In genomic region chr11:35243774-35244173, GRCh38 we compare ENCODE assay signal across 26 cellular contexts.
"Had no signal": no experiment of that assay in that cellular context is flagged by ENCODE, and none has a peak within 500 bp of the region (broad histone marks: within the 10 kb centered on the region; RNA-seq: fewer than 3 reads in every experiment).

No MANE protein-coding gene starts in this region.

- ATAC-seq: left cardiac atrium; left lobe of liver; lower lobe of right lung; natural killer cell treated with Interleukin-12 subunit alpha and Interleukin-12 subunit beta and Interleukin-15 and Interleukin-18, amount 100 ng/mL, for 72 hours; right cardiac atrium; sciatic nerve; stimulated activated effector memory CD8-positive, alpha-beta T cell treated with anti-CD3 and anti-CD28 coated beads, Interleukin-12 subunit alpha, Interleukin-12 subunit beta, amount 100 ng/mL, for 72 hours; upper lobe of right lung had no signal

- H3K27me3 Mint-ChIP-seq: stimulated activated naive CD8-positive, alpha-beta T cell treated with anti-CD3 and anti-CD28 coated beads, Interleukin-15, Interleukin-2, amounts not matched to agents 100 ng/mL and 50 ng/mL, for 24 hours had no signal

- H3K9me3 Mint-ChIP-seq: natural killer cell treated with Interleukin-12 subunit alpha and Interleukin-12 subunit beta and Interleukin-15 and Interleukin-18, amount 100 ng/mL, for 72 hours; stimulated activated effector memory CD8-positive, alpha-beta T cell treated with anti-CD3 and anti-CD28 coated beads, Interleukin-12 subunit alpha, Interleukin-12 subunit beta, amount 100 ng/mL, for 72 hours; stimulated activated naive CD8-positive, alpha-beta T cell treated with anti-CD3 and anti-CD28 coated beads, Interleukin-15, Interleukin-2, amounts not matched to agents 100 ng/mL and 50 ng/mL, for 24 hours had no signal

- FAIRE-seq: keratinocyte, urothelium cell line had no signal

- H3K4me1 ChIP-seq: prostate gland had no signal

- H3K4me3 ChIP-seq: hepatocyte, lower lobe of right lung, ovary, prostate gland, skin epidermis, spleen, suprapubic skin, thoracic aorta, tibial artery, upper lobe of right lung had no signal

- H3K27ac ChIP-seq: hepatocyte, lower lobe of right lung, ovary, prostate gland, suprapubic skin, thoracic aorta, tibial artery, upper lobe of right lung had no signal

- H3K27me3 ChIP-seq: hepatocyte, ovary, spleen, suprapubic skin, tibial artery, upper lobe of right lung had no signal

- DNase-seq: kidney glomerular epithelial cell; left cardiac atrium; lower lobe of right lung; mammary epithelial cell; mesenchymal stem cell; ovary; posterior cingulate gyrus; retina; right cardiac atrium; spleen; stimulated activated CD4-positive, alpha-beta T cell treated with anti-CD3 and anti-CD28 coated beads, Interleukin-4, amount 100 ng/mL, for 24 hours; tibial artery; trophoblast cell; upper lobe of right lung had no signal

- H3K4me3 Mint-ChIP-seq: natural killer cell treated with Interleukin-12 subunit alpha and Interleukin-12 subunit beta and Interleukin-15 and Interleukin-18, amount 100 ng/mL, for 72 hours; stimulated activated effector memory CD8-positive, alpha-beta T cell treated with anti-CD3 and anti-CD28 coated beads, Interleukin-12 subunit alpha, Interleukin-12 subunit beta, amount 100 ng/mL, for 72 hours had no signal

- H3K36me3 ChIP-seq: lower lobe of right lung, ovary, prostate gland, spleen, suprapubic skin, thoracic aorta, tibial artery, upper lobe of right lung had no signal

- H3K9me3 ChIP-seq: lower lobe of right lung, ovary, prostate gland, spleen, suprapubic skin, thoracic aorta, tibial artery, upper lobe of right lung had no signal

- H3K36me3 Mint-ChIP-seq: natural killer cell treated with Interleukin-12 subunit alpha and Interleukin-12 subunit beta and Interleukin-15 and Interleukin-18, amount 100 ng/mL, for 72 hours; stimulated activated effector memory CD8-positive, alpha-beta T cell treated with anti-CD3 and anti-CD28 coated beads, Interleukin-12 subunit alpha, Interleukin-12 subunit beta, amount 100 ng/mL, for 72 hours had no signal
